8 cellular contexts compared by ENCODE assay signal in genomic region chr9:130681769-130682489, GRCh38. TPM values are rescaled to one million over a fixed set of nuclear protein-coding genes. Genes with fewer than 3 reads are reported as not detected.
A peak's percentile ranks its signal among the peaks of the same experiment; 100 is the strongest.
DNase-seq lines count a peak whose midpoint lies in the region; ATAC-seq and TF ChIP-seq lines count a peak whose summit lies in the region.

No MANE protein-coding gene starts in this region.

- peaks cover 2% of the 10 kb centered on the region for H3K4me1 Mint-ChIP-seq in activated CD4-positive, alpha-beta T cell treated with anti-CD3 and anti-CD28 coated beads for 36 hours

- peak overlapping the region; percentile 45 for H3K4me3 ChIP-seq in brain microvascular endothelial cell (ENCODE audit: low read depth, low read length)
- H3K4me3 ChIP-seq in liver (ENCODE audit: low read depth in 1 of 3, low read length in 3 of 3): peak overlapping the region in 2 of 3 donors; percentile 58 to 76
- H3K4me3 ChIP-seq in suprapubic skin: peak overlapping the region; percentile 60

- no peak for TF ChIP-seq POLR2A in suprapubic skin (IDR thresholded peaks at IDR 0.05)

- POLR2A ChIA-PET in activated CD4-positive, alpha-beta T cell treated with anti-CD3 and anti-CD28 coated beads for 36 hours (lab: Charles Lee): interaction anchor here (1.0 kb wide), 1 partner anchor 11 kb away, joined by 3 read pairs; the partner anchor contains the start of gene EXOSC2

- peak overlapping the region; percentile 12 to 20 for H3K9ac ChIP-seq in liver (ENCODE audit: low read depth in 1 of 2, low read length in 2 of 2)

- TF ChIP-seq RAD21 in liver (IDR thresholded peaks at IDR 0.05): no peak

- H3K27ac Mint-ChIP-seq in activated CD4-positive, alpha-beta T cell treated with anti-CD3 and anti-CD28 coated beads for 36 hours: peak overlapping the region; percentile 29

- peaks cover 0 to 6% (median under 1%) of the 10 kb centered on the region in 4 donors for H3K9me3 ChIP-seq in liver (ENCODE audit: control insufficient read depth in 4 of 4, low read length in 3 of 4)
- no peaks in the 10 kb centered on the region for H3K9me3 ChIP-seq in suprapubic skin

- CTCF ChIA-PET in activated CD4-positive, alpha-beta T cell treated with anti-CD3 and anti-CD28 coated beads for 36 hours (lab: Charles Lee): interaction anchor here (0.6 to 4.1 kb wide), 18 partner anchors 10 to 574 kb away, joined by 3 to 52 read pairs (median 4); partner anchors contain the start of genes EXOSC2 and PRDM12

- WGBS in liver: 1% methylated on average over 45 of the region's 45 CpGs
- under 1% methylated on average over 21 of the region's 45 CpGs for WGBS in suprapubic skin

- H3K4me3 Mint-ChIP-seq in activated CD4-positive, alpha-beta T cell treated with anti-CD3 and anti-CD28 coated beads for 36 hours: peak overlapping the region; percentile 81

- H3K36me3 ChIP-seq in brain microvascular endothelial cell (replicated peaks) (no peaks in the 10 kb centered on the region), liver (ENCODE audit: control insufficient read depth in 4 of 4, insufficient read depth in 3 of 4, low read depth in 1 of 4, low read length in 3 of 4) (no peaks in the 10 kb centered on the region), suprapubic skin (no peaks in the 10 kb centered on the region)

- no peak for TF ChIP-seq EP300 in suprapubic skin (IDR thresholded peaks at IDR 0.05)

- ATAC-seq in activated CD4-positive, alpha-beta T cell treated with anti-CD3 and anti-CD28 coated beads for 36 hours: peak; percentile 24

- intact Hi-C loops in activated CD4-positive, alpha-beta T cell treated with anti-CD3 and anti-CD28 coated beads for 36 hours (cut with DNase I, micrococcal nuclease): loop anchor here (1.0 to 5.0 kb wide), 3 partner anchors 103 to 575 kb away; partner anchors contain the start of gene FUBP3 (in 1 of the 2)

- DNase-seq in activated CD4-positive, alpha-beta T cell treated with anti-CD3 and anti-CD28 coated beads for 36 hours: peak; percentile 51
- DNase-seq in activated CD4-positive, alpha-beta T cell treated with anti-CD3 and anti-CD28 coated beads for 4 hours: no peak
- peak; percentile 77 for DNase-seq in NCI-H69 (lab: John Stamatoyannopoulos, UW)
- no peak for DNase-seq in brain microvascular endothelial cell
- no peak for DNase-seq in suprapubic skin (ENCODE audit: low spot score in 2 of 2)
- DNase-seq in GM19238 (ENCODE audit: insufficient read length, low spot score): no peak
- DNase-seq in NCI-H1694 (lab: John Stamatoyannopoulos, UW): no peak

- H3K27me3 ChIP-seq in brain microvascular endothelial cell (replicated peaks) (peaks cover 7% of the 10 kb centered on the region), liver (ENCODE audit: control insufficient read depth in 4 of 4, insufficient read depth in 4 of 4, low read length in 3 of 4) (no peaks in the 10 kb centered on the region), suprapubic skin (peaks cover 18% of the 10 kb centered on the region)

- no peak overlapping the region for H3K27ac ChIP-seq in brain microvascular endothelial cell
- H3K27ac ChIP-seq in liver (ENCODE audit: low read depth in 1 of 2, low read length in 2 of 2): peak overlapping the region; percentile 22 to 61
- no peak overlapping the region for H3K27ac ChIP-seq in suprapubic skin

- in situ Hi-C loops in brain microvascular endothelial cell (cut with HindIII; ENCODE audit: low pct_ligation_motif_present, low sequenced_read_pairs): no loop called here

- H3K4me1 ChIP-seq in liver (ENCODE audit: control insufficient read depth in 4 of 4, insufficient read depth in 4 of 4, low read length in 3 of 4) (peaks cover 9 to 24% (median 17%) of the 10 kb centered on the region in 4 donors), suprapubic skin (peaks cover 16% of the 10 kb centered on the region)

- H3K27me3 Mint-ChIP-seq in activated CD4-positive, alpha-beta T cell treated with anti-CD3 and anti-CD28 coated beads for 36 hours: peaks cover 4% of the 10 kb centered on the region

- TF ChIP-seq CTCF in brain microvascular endothelial cell (IDR thresholded peaks at IDR 0.05; ENCODE audit: low read depth, low read length, missing control alignments): no peak
- TF ChIP-seq CTCF in liver (IDR thresholded peaks at IDR 0.05; ENCODE audit: low read depth, low read length, missing input control): no peak
- TF ChIP-seq CTCF in suprapubic skin (IDR thresholded peaks at IDR 0.05): no peak

- H3K9me3 Mint-ChIP-seq in activated CD4-positive, alpha-beta T cell treated with anti-CD3 and anti-CD28 coated beads for 36 hours (ENCODE audit: low read depth): peaks cover 3% of the 10 kb centered on the region

- no peaks in the 10 kb centered on the region for H3K36me3 Mint-ChIP-seq in activated CD4-positive, alpha-beta T cell treated with anti-CD3 and anti-CD28 coated beads for 36 hours (ENCODE audit: low read depth)

TF ChIP-seq in liver, 16 proteins besides CTCF, POLR2A, EP300 and RAD21:
- TF ChIP-seq ZBTB33 (IDR thresholded peaks at IDR 0.05): no peak
- TF ChIP-seq GABPA (IDR thresholded peaks at IDR 0.05 in 1 of 2, conservative IDR thresholded peaks at IDR 0.05 in 1 of 2): no peak
- no peak for TF ChIP-seq SP1 (IDR thresholded peaks at IDR 0.05)
- no peak for TF ChIP-seq EGR1 (IDR thresholded peaks at IDR 0.05; ENCODE audit: low read depth in 2 of 2)
- no peak for TF ChIP-seq FOXA1 (IDR thresholded peaks at IDR 0.05)

RNA-seq across cellular contexts. Expression of gene EXOSC2, which starts 11.7 kb away (rescaled TPM):
- 10 to 100 TPM; 67.9 to 86.0 TPM for total RNA-seq in activated CD4-positive, alpha-beta T cell treated with anti-CD3 and anti-CD28 coated beads for 36 hours
- total RNA-seq in liver (10 to 100 TPM; 16.6 to 21.2 TPM), suprapubic skin (10 to 100 TPM; 19.5 to 30.4 (median 23.8) TPM)
- polyA plus RNA-seq in liver: 1 to 10 TPM; 7.6 to 9.5 TPM

RNA-seq across cellular contexts. Expression of gene PRDM12, which starts 17.5 kb away (rescaled TPM):
- under 1 TPM in 1 of 2 experiments, not detected in 1; 0.09 TPM for total RNA-seq in activated CD4-positive, alpha-beta T cell treated with anti-CD3 and anti-CD28 coated beads for 36 hours
- total RNA-seq in liver: not detected
- under 1 TPM in 1 of 2 donors, not detected in 1; 0.02 TPM for polyA plus RNA-seq in liver
- total RNA-seq in suprapubic skin: not detected

Comparison
In these comparisons a context has a peak if more than half of its experiments do, and no peak if none do; other contexts are left out.
1. DNase-seq: peak in activated CD4-positive, alpha-beta T cell treated with anti-CD3 and anti-CD28 coated beads for 36 hours (single experiment) and NCI-H69 (single experiment); none in activated CD4-positive, alpha-beta T cell treated with anti-CD3 and anti-CD28 coated beads for 4 hours (0 of 2), brain microvascular endothelial cell (single experiment), suprapubic skin (0 of 2), GM19238 (single experiment) and NCI-H1694 (single experiment).
2. H3K27ac ChIP-seq: peak in liver (2 of 2); none in brain microvascular endothelial cell (single experiment) and suprapubic skin (single experiment).
3. Peak in every context shown above with its lines, with median percentiles within 50 percentile points of each other: H3K4me3 ChIP-seq.